8 cellular contexts compared by ENCODE assay signal in genomic region chr17:72539981-72540897, GRCh38.
DNase-seq lines count a peak whose midpoint lies in the region; ATAC-seq and TF ChIP-seq lines count a peak whose summit lies in the region.

No MANE protein-coding gene starts in this region.

- no peak overlapping the region for H3K56ac ChIP-seq in H9 (ENCODE audit: insufficient read length, low read depth, low read length)

- H3T11ph ChIP-seq in H9 (ENCODE audit: low read length), result no peak overlapping the region

- H2BK12ac ChIP-seq in H9 (ENCODE audit: insufficient read length, low read depth, low read length), result no peak overlapping the region

- DNase-seq in GM12865 (ENCODE audit: low read depth), result peak; percentile 80
- DNase-seq in H9, result peak; percentile 91
- peak; percentile 80 for DNase-seq in MG63
- DNase-seq in SW480 (ENCODE audit: low spot score), result peak; percentile 75
- DNase-seq in amniotic stem cell (lab: John Stamatoyannopoulos, UW), result peak; percentile 48
- peak; percentile 84 for DNase-seq in left ventricle myocardium superior
- peak; percentile 81 for DNase-seq in putamen (ENCODE audit: low spot score)

- H3K27me3 ChIP-seq in H9 (ENCODE audit: insufficient read depth, low read length) (no peaks in the 10 kb centered on the region), MG63 (no peaks in the 10 kb centered on the region)

- H3K4me1 Mint-ChIP-seq in H9, result peaks cover 18 to 21% of the 10 kb centered on the region in 2 experiments

- H3K27me3 Mint-ChIP-seq in H9 (ENCODE audit: low read depth), result peaks cover 17% of the 10 kb centered on the region

- H3K36me3 ChIP-seq in MG63, result no peaks in the 10 kb centered on the region

- no peaks in the 10 kb centered on the region for H3K9me3 ChIP-seq in H9 (ENCODE audit: control insufficient read depth, low read depth, low read length)
- H3K9me3 ChIP-seq in MG63, result peaks cover 8% of the 10 kb centered on the region

- no peak overlapping the region for H3K18ac ChIP-seq in H9 (ENCODE audit: insufficient read length, low read depth, low read length)

- no peaks in the 10 kb centered on the region; the same call in 1 of the 2 replicates for H3K4me1 ChIP-seq in H9 (ENCODE audit: insufficient read depth, low read length)

- H3K4me2 ChIP-seq in H9 (ENCODE audit: insufficient read depth, insufficient read length, low read length), result peak overlapping the region; percentile 19

- no peak overlapping the region for H4K91ac ChIP-seq in H9 (ENCODE audit: insufficient read length, low read depth, low read length)

- no peak overlapping the region for H3K23ac ChIP-seq in H9 (ENCODE audit: insufficient read length, low read depth, low read length)

- H4K5ac ChIP-seq in H9 (ENCODE audit: insufficient read length, low read depth, low read length), result no peak overlapping the region

- H2BK15ac ChIP-seq in H9 (ENCODE audit: low read depth, low read length), result no peak overlapping the region

- H4K8ac ChIP-seq in H9 (replicated peaks; ENCODE audit: insufficient read length, low read depth, low read length), result no peak overlapping the region

- H3K9me3 Mint-ChIP-seq in H9, result peaks cover 0 to 2% of the 10 kb centered on the region in 2 experiments; a peak in 2 of 5 replicates

- no peak overlapping the region for H2AK5ac ChIP-seq in H9 (ENCODE audit: insufficient read length, low read length)

- H2BK20ac ChIP-seq in H9 (ENCODE audit: low read depth, low read length, poor library complexity, severe bottlenecking), result no peak overlapping the region

- no CpG with 5 or more reads among the region's 50 CpGs for WGBS in H9 (ENCODE audit: extremely low coverage, insufficient read length, low lambda C conversion rate)

- H2BK120ac ChIP-seq in H9 (ENCODE audit: low read depth, low read length, poor library complexity, severe bottlenecking), result no peak overlapping the region

- no peaks in the 10 kb centered on the region for H3K79me2 ChIP-seq in H9 (ENCODE audit: insufficient read depth, low read length)

- ATAC-seq in left ventricle myocardium superior (peak; percentile 98), GM18870 (IDR thresholded peaks at IDR 0.05; ENCODE audit: unreplicated experiment) (no peak)

- H2AFZ ChIP-seq in H9 (ENCODE audit: low read length), result no peak overlapping the region

- peak overlapping the region; percentile 19 to 70; a peak in 3 of 5 replicates for H3K4me3 Mint-ChIP-seq in H9

- no peak overlapping the region for H3K14ac ChIP-seq in H9 (ENCODE audit: insufficient read depth, low read length)

- H3K27ac ChIP-seq in H9 (ENCODE audit: insufficient read length, low read depth, low read length), result no peak overlapping the region

- peak; percentile 84 for TF ChIP-seq CTCF in GM12865 (IDR thresholded peaks at IDR 0.05; ENCODE audit: insufficient read depth, low read depth, low read length, missing control alignments)
- peak; percentile 86 for TF ChIP-seq CTCF in H9 (conservative IDR thresholded peaks at IDR 0.05)

- no peak overlapping the region for H3K4ac ChIP-seq in H9 (ENCODE audit: low read depth, low read length)

- no peaks in the 10 kb centered on the region for H3K79me1 ChIP-seq in H9 (ENCODE audit: insufficient read depth, low read depth, low read length, poor library complexity, severe bottlenecking)

- H3K4me3 ChIP-seq in GM12865 (ENCODE audit: low read depth, low read length) (no peak overlapping the region), MG63 (no peak overlapping the region)

- no peak overlapping the region for H3K9ac ChIP-seq in H9 (ENCODE audit: extremely low read depth, insufficient read length, low read length)

- H4K20me1 ChIP-seq in H9 (ENCODE audit: control insufficient read depth, insufficient read depth, insufficient read length), result no peaks in the 10 kb centered on the region

- peaks cover 0 to 10% (median 0%) of the 10 kb centered on the region in 3 experiments; a peak in 3 of 7 replicates for H3K36me3 Mint-ChIP-seq in H9 (ENCODE audit: insufficient read depth in 1 of 3, low read depth in 3 of 3)

- no peak overlapping the region for H2BK5ac ChIP-seq in H9 (ENCODE audit: insufficient read length, low read length)

- H3K23me2 ChIP-seq in H9 (ENCODE audit: insufficient read length, low read depth, low read length, poor library complexity, severe bottlenecking), result no peaks in the 10 kb centered on the region

- H3K27ac Mint-ChIP-seq in H9, result peak overlapping the region; percentile 52 to 77 (median 57); a peak in 5 of 7 replicates

- intact Hi-C loops in left ventricle myocardium superior (cut with micrococcal nuclease), result no loop called here
